11 cellular contexts compared by ENCODE assay signal in the genomic region with DNA sequence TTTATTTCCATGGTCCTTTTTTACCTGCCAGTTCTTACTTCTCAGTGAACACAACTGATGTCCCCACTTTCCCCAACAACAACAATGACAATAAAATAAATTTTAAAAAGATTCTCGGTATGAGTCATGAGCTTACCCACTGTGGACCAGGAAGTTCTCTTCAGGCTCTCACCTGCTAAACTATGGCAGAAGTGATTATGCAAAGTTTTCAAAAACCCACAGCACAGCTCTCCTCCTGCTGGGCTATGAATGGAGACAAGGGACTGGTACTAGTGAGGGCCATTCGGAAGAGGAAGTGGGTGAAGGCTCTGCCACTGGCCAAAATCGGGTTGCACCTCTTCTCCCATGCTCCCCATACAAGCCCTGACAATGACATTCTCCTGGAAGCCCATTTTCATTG.
DNase-seq lines count a peak whose midpoint lies in the region; ATAC-seq and TF ChIP-seq lines count a peak whose summit lies in the region.
"Had no signal": no experiment of that assay in that cellular context is flagged by ENCODE, and none has a peak within 500 bp of the region (broad histone marks: within the 10 kb centered on the region; RNA-seq: fewer than 3 reads in every experiment).

No MANE protein-coding gene starts in this region.

- H3K9ac ChIP-seq in GM23248: no peak overlapping the region

- WGBS in GM23248 (ENCODE audit: low coverage in 1 of 2, low lambda C conversion rate in 2 of 2, missing lambda C conversion rate in 2 of 2), 2 experiments: 85 to 90% methylated on average over 3 of the region's 3 CpGs

- no peak overlapping the region for H2AFZ ChIP-seq in GM23248

- H3K9me3 Mint-ChIP-seq in activated naive CD8-positive, alpha-beta T cell treated with anti-CD3 and anti-CD28 coated beads, Interleukin-2, amount 50 U/mL, for 24 hours: no peaks in the 10 kb centered on the region
- H3K9me3 Mint-ChIP-seq in activated naive CD8-positive, alpha-beta T cell treated with anti-CD3 and anti-CD28 coated beads for 36 hours: peaks cover 3% of the 10 kb centered on the region
- no peaks in the 10 kb centered on the region for H3K9me3 Mint-ChIP-seq in effector memory CD8-positive, alpha-beta T cell
- H3K9me3 Mint-ChIP-seq in HFFc6: no peaks in the 10 kb centered on the region; the same call in 1 of the 2 replicates
- H3K9me3 Mint-ChIP-seq: activated T-cell treated with anti-CD3 and anti-CD28 coated beads, Interleukin-2, amount 50 U/mL, for 4 hours had no signal

- H3K36me3 Mint-ChIP-seq in activated naive CD8-positive, alpha-beta T cell treated with anti-CD3 and anti-CD28 coated beads, Interleukin-2, amount 50 U/mL, for 24 hours (ENCODE audit: low read depth): no peaks in the 10 kb centered on the region
- H3K36me3 Mint-ChIP-seq in activated naive CD8-positive, alpha-beta T cell treated with anti-CD3 and anti-CD28 coated beads for 36 hours: no peaks in the 10 kb centered on the region
- H3K36me3 Mint-ChIP-seq in effector memory CD8-positive, alpha-beta T cell (ENCODE audit: insufficient read depth): peaks cover 3% of the 10 kb centered on the region
- H3K36me3 Mint-ChIP-seq in HFFc6 (ENCODE audit: low read depth): no peaks in the 10 kb centered on the region

- H3K4me1 Mint-ChIP-seq in activated naive CD8-positive, alpha-beta T cell treated with anti-CD3 and anti-CD28 coated beads, Interleukin-2, amount 50 U/mL, for 24 hours: no peaks in the 10 kb centered on the region
- H3K4me1 Mint-ChIP-seq in activated naive CD8-positive, alpha-beta T cell treated with anti-CD3 and anti-CD28 coated beads for 36 hours: no peaks in the 10 kb centered on the region
- H3K4me1 Mint-ChIP-seq in effector memory CD8-positive, alpha-beta T cell (ENCODE audit: low read depth in 2 of 2): no peaks in the 10 kb centered on the region
- H3K4me1 Mint-ChIP-seq in HFFc6 (ENCODE audit: low read depth): no peaks in the 10 kb centered on the region
- H3K4me1 Mint-ChIP-seq: T-helper 17 cell had no signal

- no peak overlapping the region for H3K4me3 Mint-ChIP-seq in activated naive CD8-positive, alpha-beta T cell treated with anti-CD3 and anti-CD28 coated beads, Interleukin-2, amount 50 U/mL, for 24 hours
- H3K4me3 Mint-ChIP-seq in activated naive CD8-positive, alpha-beta T cell treated with anti-CD3 and anti-CD28 coated beads for 36 hours: no peak overlapping the region
- no peak overlapping the region for H3K4me3 Mint-ChIP-seq in effector memory CD8-positive, alpha-beta T cell
- no peak overlapping the region for H3K4me3 Mint-ChIP-seq in HFFc6
- H3K4me3 Mint-ChIP-seq: activated T-cell treated with anti-CD3 and anti-CD28 coated beads, Interleukin-2, amount 50 U/mL, for 4 hours; T-helper 17 cell had no signal

- H3K4me1 ChIP-seq in GM23248 (ENCODE audit: insufficient read depth): no peaks in the 10 kb centered on the region

- H4K20me1 ChIP-seq in GM23248 (ENCODE audit: insufficient read depth): no peaks in the 10 kb centered on the region

- H3K27me3 Mint-ChIP-seq in activated naive CD8-positive, alpha-beta T cell treated with anti-CD3 and anti-CD28 coated beads, Interleukin-2, amount 50 U/mL, for 24 hours: no peaks in the 10 kb centered on the region
- no peaks in the 10 kb centered on the region for H3K27me3 Mint-ChIP-seq in activated naive CD8-positive, alpha-beta T cell treated with anti-CD3 and anti-CD28 coated beads for 36 hours
- peaks cover 0 to under 1% of the 10 kb centered on the region in 2 donors for H3K27me3 Mint-ChIP-seq in effector memory CD8-positive, alpha-beta T cell
- peaks cover 2% of the 10 kb centered on the region; the same call in 1 of the 2 replicates for H3K27me3 Mint-ChIP-seq in HFFc6 (ENCODE audit: insufficient read depth)

- no peaks in the 10 kb centered on the region for H3K79me2 ChIP-seq in GM23248 (ENCODE audit: insufficient read depth)

- H3K9me2 ChIP-seq in GM23248 (ENCODE audit: insufficient read depth): no peaks in the 10 kb centered on the region

- no peaks in the 10 kb centered on the region for H3F3A ChIP-seq in GM23248 (ENCODE audit: insufficient read depth)

- H3K9me3 ChIP-seq in GM23248 (ENCODE audit: low read depth): no peaks in the 10 kb centered on the region

- ATAC-seq in activated naive CD8-positive, alpha-beta T cell treated with anti-CD3 and anti-CD28 coated beads, Interleukin-2, amount 50 U/mL, for 24 hours: peak; percentile 24
- ATAC-seq in HG02623 (IDR thresholded peaks at IDR 0.05; ENCODE audit: unreplicated experiment): peak; percentile 99
- ATAC-seq in HG03457 (IDR thresholded peaks at IDR 0.05; ENCODE audit: unreplicated experiment): peak; percentile 94
- no peak for ATAC-seq in effector memory CD8-positive, alpha-beta T cell (replicated peaks)
- ATAC-seq: activated T-cell treated with anti-CD3 and anti-CD28 coated beads, Interleukin-2, amount 50 U/mL, for 4 hours; T-helper 17 cell had no signal

- H3K36me3 ChIP-seq in GM23248 (ENCODE audit: low read depth): no peaks in the 10 kb centered on the region

- H3K4me2 ChIP-seq in GM23248 (ENCODE audit: unreplicated experiment): no peak overlapping the region

- DNase-seq in activated naive CD8-positive, alpha-beta T cell treated with anti-CD3 and anti-CD28 coated beads, Interleukin-2, amount 50 U/mL, for 24 hours: no peak
- DNase-seq in activated naive CD8-positive, alpha-beta T cell treated with anti-CD3 and anti-CD28 coated beads for 36 hours: no peak
- no peak for DNase-seq in GM23248
- DNase-seq in islet precursor cell: no peak
- DNase-seq in effector memory CD8-positive, alpha-beta T cell: no peak
- DNase-seq in HFFc6: no peak
- DNase-seq: activated T-cell treated with anti-CD3 and anti-CD28 coated beads, Interleukin-2, amount 50 U/mL, for 4 hours; midbrain; T-helper 17 cell had no signal

- no peak overlapping the region for H3K27ac Mint-ChIP-seq in activated naive CD8-positive, alpha-beta T cell treated with anti-CD3 and anti-CD28 coated beads, Interleukin-2, amount 50 U/mL, for 24 hours
- no peak overlapping the region for H3K27ac Mint-ChIP-seq in activated naive CD8-positive, alpha-beta T cell treated with anti-CD3 and anti-CD28 coated beads for 36 hours
- no peak overlapping the region for H3K27ac Mint-ChIP-seq in effector memory CD8-positive, alpha-beta T cell
- H3K27ac Mint-ChIP-seq in HFFc6: no peak overlapping the region
- H3K27ac Mint-ChIP-seq: T-helper 17 cell had no signal

- H3K27ac ChIP-seq in GM23248: no peak overlapping the region

- in situ Hi-C loops in GM23248 (cut with MboI): no loop called here

- H3K27me3 ChIP-seq in GM23248 (replicated peaks; ENCODE audit: insufficient read depth): no peaks in the 10 kb centered on the region

- H3K4me3 ChIP-seq in GM23248: no peak overlapping the region

- TF ChIP-seq CTCF in HFFc6 (IDR thresholded peaks at IDR 0.05): no peak
